ENCODE assay signal across 1 cellular context in the genomic region with DNA sequence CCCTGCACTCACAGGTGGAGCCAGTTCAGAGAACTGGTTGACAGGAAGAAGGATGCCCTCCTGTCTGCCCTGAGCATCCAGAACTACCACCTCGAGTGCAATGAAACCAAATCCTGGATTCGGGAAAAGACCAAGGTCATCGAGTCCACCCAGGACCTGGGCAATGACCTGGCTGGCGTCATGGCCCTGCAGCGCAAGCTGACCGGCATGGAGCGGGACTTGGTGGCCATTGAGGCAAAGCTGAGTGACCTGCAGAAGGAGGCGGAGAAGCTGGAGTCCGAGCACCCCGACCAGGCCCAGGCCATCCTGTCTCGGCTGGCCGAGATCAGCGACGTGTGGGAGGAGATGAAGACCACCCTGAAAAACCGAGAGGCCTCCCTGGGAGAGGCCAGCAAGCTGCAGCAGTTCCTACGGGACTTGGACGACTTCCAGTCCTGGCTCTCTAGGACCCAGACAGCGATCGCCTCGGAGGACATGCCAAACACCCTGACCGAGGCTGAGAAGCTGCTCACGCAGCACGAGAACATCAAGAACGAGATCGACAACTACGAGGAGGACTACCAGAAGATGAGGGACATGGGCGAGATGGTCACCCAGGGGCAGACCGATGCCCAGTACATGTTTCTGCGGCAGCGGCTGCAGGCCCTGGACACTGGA.
TF ChIP-seq lines count a peak whose summit lies in the region.

No MANE protein-coding gene starts in this region.

TF ChIP-seq in H1, 55 proteins besides CTCF, POLR2A, EP300 and RAD21:
- no peak for TF ChIP-seq KDM4A (IDR thresholded peaks at IDR 0.05; ENCODE audit: low read depth, low read length, severe bottlenecking)
- TF ChIP-seq, protein P1, sequence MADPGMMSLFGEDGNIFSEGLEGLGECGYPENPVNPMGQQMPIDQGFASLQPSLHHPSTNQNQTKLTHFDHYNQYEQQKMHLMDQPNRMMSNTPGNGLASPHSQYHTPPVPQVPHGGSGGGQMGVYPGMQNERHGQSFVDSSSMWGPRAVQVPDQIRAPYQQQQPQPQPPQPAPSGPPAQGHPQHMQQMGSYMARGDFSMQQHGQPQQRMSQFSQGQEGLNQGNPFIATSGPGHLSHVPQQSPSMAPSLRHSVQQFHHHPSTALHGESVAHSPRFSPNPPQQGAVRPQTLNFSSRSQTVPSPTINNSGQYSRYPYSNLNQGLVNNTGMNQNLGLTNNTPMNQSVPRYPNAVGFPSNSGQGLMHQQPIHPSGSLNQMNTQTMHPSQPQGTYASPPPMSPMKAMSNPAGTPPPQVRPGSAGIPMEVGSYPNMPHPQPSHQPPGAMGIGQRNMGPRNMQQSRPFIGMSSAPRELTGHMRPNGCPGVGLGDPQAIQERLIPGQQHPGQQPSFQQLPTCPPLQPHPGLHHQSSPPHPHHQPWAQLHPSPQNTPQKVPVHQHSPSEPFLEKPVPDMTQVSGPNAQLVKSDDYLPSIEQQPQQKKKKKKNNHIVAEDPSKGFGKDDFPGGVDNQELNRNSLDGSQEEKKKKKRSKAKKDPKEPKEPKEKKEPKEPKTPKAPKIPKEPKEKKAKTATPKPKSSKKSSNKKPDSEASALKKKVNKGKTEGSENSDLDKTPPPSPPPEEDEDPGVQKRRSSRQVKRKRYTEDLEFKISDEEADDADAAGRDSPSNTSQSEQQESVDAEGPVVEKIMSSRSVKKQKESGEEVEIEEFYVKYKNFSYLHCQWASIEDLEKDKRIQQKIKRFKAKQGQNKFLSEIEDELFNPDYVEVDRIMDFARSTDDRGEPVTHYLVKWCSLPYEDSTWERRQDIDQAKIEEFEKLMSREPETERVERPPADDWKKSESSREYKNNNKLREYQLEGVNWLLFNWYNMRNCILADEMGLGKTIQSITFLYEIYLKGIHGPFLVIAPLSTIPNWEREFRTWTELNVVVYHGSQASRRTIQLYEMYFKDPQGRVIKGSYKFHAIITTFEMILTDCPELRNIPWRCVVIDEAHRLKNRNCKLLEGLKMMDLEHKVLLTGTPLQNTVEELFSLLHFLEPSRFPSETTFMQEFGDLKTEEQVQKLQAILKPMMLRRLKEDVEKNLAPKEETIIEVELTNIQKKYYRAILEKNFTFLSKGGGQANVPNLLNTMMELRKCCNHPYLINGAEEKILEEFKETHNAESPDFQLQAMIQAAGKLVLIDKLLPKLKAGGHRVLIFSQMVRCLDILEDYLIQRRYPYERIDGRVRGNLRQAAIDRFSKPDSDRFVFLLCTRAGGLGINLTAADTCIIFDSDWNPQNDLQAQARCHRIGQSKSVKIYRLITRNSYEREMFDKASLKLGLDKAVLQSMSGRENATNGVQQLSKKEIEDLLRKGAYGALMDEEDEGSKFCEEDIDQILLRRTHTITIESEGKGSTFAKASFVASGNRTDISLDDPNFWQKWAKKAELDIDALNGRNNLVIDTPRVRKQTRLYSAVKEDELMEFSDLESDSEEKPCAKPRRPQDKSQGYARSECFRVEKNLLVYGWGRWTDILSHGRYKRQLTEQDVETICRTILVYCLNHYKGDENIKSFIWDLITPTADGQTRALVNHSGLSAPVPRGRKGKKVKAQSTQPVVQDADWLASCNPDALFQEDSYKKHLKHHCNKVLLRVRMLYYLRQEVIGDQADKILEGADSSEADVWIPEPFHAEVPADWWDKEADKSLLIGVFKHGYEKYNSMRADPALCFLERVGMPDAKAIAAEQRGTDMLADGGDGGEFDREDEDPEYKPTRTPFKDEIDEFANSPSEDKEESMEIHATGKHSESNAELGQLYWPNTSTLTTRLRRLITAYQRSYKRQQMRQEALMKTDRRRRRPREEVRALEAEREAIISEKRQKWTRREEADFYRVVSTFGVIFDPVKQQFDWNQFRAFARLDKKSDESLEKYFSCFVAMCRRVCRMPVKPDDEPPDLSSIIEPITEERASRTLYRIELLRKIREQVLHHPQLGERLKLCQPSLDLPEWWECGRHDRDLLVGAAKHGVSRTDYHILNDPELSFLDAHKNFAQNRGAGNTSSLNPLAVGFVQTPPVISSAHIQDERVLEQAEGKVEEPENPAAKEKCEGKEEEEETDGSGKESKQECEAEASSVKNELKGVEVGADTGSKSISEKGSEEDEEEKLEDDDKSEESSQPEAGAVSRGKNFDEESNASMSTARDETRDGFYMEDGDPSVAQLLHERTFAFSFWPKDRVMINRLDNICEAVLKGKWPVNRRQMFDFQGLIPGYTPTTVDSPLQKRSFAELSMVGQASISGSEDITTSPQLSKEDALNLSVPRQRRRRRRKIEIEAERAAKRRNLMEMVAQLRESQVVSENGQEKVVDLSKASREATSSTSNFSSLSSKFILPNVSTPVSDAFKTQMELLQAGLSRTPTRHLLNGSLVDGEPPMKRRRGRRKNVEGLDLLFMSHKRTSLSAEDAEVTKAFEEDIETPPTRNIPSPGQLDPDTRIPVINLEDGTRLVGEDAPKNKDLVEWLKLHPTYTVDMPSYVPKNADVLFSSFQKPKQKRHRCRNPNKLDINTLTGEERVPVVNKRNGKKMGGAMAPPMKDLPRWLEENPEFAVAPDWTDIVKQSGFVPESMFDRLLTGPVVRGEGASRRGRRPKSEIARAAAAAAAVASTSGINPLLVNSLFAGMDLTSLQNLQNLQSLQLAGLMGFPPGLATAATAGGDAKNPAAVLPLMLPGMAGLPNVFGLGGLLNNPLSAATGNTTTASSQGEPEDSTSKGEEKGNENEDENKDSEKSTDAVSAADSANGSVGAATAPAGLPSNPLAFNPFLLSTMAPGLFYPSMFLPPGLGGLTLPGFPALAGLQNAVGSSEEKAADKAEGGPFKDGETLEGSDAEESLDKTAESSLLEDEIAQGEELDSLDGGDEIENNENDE (IDR thresholded peaks at IDR 0.05; ENCODE audit: insufficient replicate concordance, low read length) = no peak
- TF ChIP-seq YY1 (IDR thresholded peaks at IDR 0.05; ENCODE audit: low read depth, low read length) = no peak
- TF ChIP-seq SIX5 (IDR thresholded peaks at IDR 0.05; ENCODE audit: low read depth, low read length) = no peak
- no peak for TF ChIP-seq RFX5 (IDR thresholded peaks at IDR 0.05; ENCODE audit: borderline replicate concordance, low read depth, low read length)
- no peak for TF ChIP-seq RXRA (IDR thresholded peaks at IDR 0.05; ENCODE audit: insufficient read depth, low read depth, low read length)
- TF ChIP-seq SIN3A (conservative IDR thresholded peaks at IDR 0.05 in 1 of 2, IDR thresholded peaks at IDR 0.05 in 1 of 2; ENCODE audit: low read depth in 1 of 2, low read length in 2 of 2) = no peak
- no peak for TF ChIP-seq SRF (IDR thresholded peaks at IDR 0.05; ENCODE audit: low read depth, low read length)
- TF ChIP-seq TCF12 (IDR thresholded peaks at IDR 0.05; ENCODE audit: low read depth, low read length) = no peak
- TF ChIP-seq CHD2 (IDR thresholded peaks at IDR 0.05; ENCODE audit: low read length) = no peak
- TF ChIP-seq KDM1A (IDR thresholded peaks at IDR 0.05; ENCODE audit: borderline replicate concordance, low read length) = no peak
